In the genomic region with DNA sequence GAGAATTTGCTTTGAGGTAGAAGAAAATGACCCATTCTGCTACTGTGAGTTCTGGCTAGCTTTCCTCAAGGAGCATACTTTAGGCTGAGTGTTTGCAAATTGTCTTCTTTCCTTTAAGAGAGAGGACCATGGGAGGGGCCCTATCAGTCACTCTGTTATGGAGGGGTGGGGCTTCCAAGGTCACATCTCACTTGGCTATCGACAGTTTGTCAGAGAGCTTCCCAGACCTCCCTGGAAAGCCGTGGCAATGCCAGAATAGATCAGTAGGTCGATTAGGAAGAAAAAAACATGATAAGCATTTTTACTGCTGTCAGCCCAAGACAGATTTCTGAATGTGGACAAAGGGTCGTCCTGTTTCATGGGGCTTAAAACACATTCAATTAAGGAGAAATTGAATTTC, we compare ENCODE assay signal across 22 cellular contexts.
"Had no signal": no experiment of that assay in that cellular context is flagged by ENCODE, and none has a peak within 500 bp of the region (broad histone marks: within the 10 kb centered on the region; RNA-seq: fewer than 3 reads in every experiment).

No MANE protein-coding gene starts in this region.

- H3K27me3 ChIP-seq: neural progenitor cell, transverse colon, uterus had no signal

- H3K9me3 ChIP-seq: mucosa of descending colon, psoas muscle, transverse colon, uterus had no signal

- DNase-seq: activated CD4-positive, alpha-beta memory T cell treated with anti-CD3 and anti-CD28 coated beads, Interleukin-2, amount 10 ng/mL, durations not matched to agents 7 days and 5 days; activated CD4-positive, alpha-beta T cell treated with anti-CD3 and anti-CD28 coated beads for 48 hours; activated CD4-positive, CD25-positive, alpha-beta regulatory T cell; activated CD8-positive, alpha-beta memory T cell treated with anti-CD3 and anti-CD28 coated beads, Interleukin-2, amount 10 ng/mL, durations not matched to agents 7 days and 5 days; activated naive CD4-positive, alpha-beta T cell; activated naive CD8-positive, alpha-beta T cell treated with anti-CD3 and anti-CD28 coated beads, Interleukin-2, amount 10 ng/mL, durations not matched to agents 7 days and 5 days; amygdala; effector memory CD8-positive, alpha-beta T cell; foreskin fibroblast; hypothalamus; kidney glomerular epithelial cell; left ventricle myocardium inferior; mucosa of descending colon; naive thymus-derived CD4-positive, alpha-beta T cell; psoas muscle; right cardiac atrium; stimulated activated CD4-positive, alpha-beta T cell treated with anti-CD3 and anti-CD28 coated beads, Interleukin-15, amount 100 ng/mL, for 24 hours; stimulated activated CD4-positive, alpha-beta T cell treated with anti-CD3 and anti-CD28 coated beads, Interleukin-2, amount 100 ng/mL, for 48 hours; transverse colon; uterus had no signal

- H3K27ac ChIP-seq: left ventricle myocardium inferior, neural progenitor cell, psoas muscle, skin epidermis, transverse colon, uterus had no signal

- H3K36me3 ChIP-seq: left ventricle myocardium inferior, neural progenitor cell, transverse colon, uterus had no signal

- ATAC-seq: activated CD8-positive, alpha-beta memory T cell treated with anti-CD3 and anti-CD28 coated beads, Interleukin-2, amount 10 ng/mL, durations not matched to agents 7 days and 5 days; effector memory CD8-positive, alpha-beta T cell; mucosa of descending colon; naive thymus-derived CD4-positive, alpha-beta T cell; psoas muscle; right cardiac atrium had no signal

- H3K9ac ChIP-seq: neural progenitor cell had no signal

- H3K4me3 ChIP-seq: left ventricle myocardium inferior, mucosa of descending colon, neural progenitor cell, psoas muscle, skin epidermis, transverse colon, uterus had no signal

- H3K4me2 ChIP-seq: neural progenitor cell had no signal

- H3K4me1 ChIP-seq: left ventricle myocardium inferior, psoas muscle, transverse colon, uterus had no signal

- H2AFZ ChIP-seq: neural progenitor cell had no signal
